Comparison of ENCODE assay signal across 21 cellular contexts in genomic region chr12:43290836-43291235, GRCh38.
DNase-seq lines count a peak whose midpoint lies in the region; TF ChIP-seq lines count a peak whose summit lies in the region.
"Had no signal": no experiment of that assay in that cellular context is flagged by ENCODE, and none has a peak within 500 bp of the region (broad histone marks: within the 10 kb centered on the region; RNA-seq: fewer than 3 reads in every experiment).

No MANE protein-coding gene starts in this region.

- TF ChIP-seq CTCF in brain microvascular endothelial cell (IDR thresholded peaks at IDR 0.05; ENCODE audit: low read depth, low read length, missing control alignments) = no peak
- no peak for TF ChIP-seq CTCF in nephron (IDR thresholded peaks at IDR 0.05; ENCODE audit: unreplicated experiment in 3 of 3)

- H3K4me1 Mint-ChIP-seq in nephron = peaks cover 65% of the 10 kb centered on the region
- H3K4me1 Mint-ChIP-seq in CD8-positive, alpha-beta memory T cell = no peaks in the 10 kb centered on the region
- H3K4me1 Mint-ChIP-seq: IgD-negative memory B cell had no signal

- H3K4me3 ChIP-seq in brain microvascular endothelial cell (ENCODE audit: low read depth, low read length) = no peak overlapping the region
- H3K4me3 ChIP-seq in CD8-positive, alpha-beta memory T cell (ENCODE audit: low read length) = no peak overlapping the region
- H3K4me3 ChIP-seq: A549, GM23338 had no signal

- H3K4me3 Mint-ChIP-seq in nephron = no peak overlapping the region
- H3K4me3 Mint-ChIP-seq in CD8-positive, alpha-beta memory T cell = no peak overlapping the region
- H3K4me3 Mint-ChIP-seq: CD8-positive, alpha-beta T cell; GM23338; H9; IgD-negative memory B cell had no signal

- H3K27me3 Mint-ChIP-seq in nephron (ENCODE audit: low read depth) = no peaks in the 10 kb centered on the region
- no peaks in the 10 kb centered on the region for H3K27me3 Mint-ChIP-seq in CD8-positive, alpha-beta memory T cell

- H3K27ac Mint-ChIP-seq in nephron = peak overlapping the region in 2 of 3 experiments; percentile 89 to 91
- no peak overlapping the region for H3K27ac Mint-ChIP-seq in CD8-positive, alpha-beta memory T cell
- H3K27ac Mint-ChIP-seq: CD8-positive, alpha-beta T cell; GM23338; H9; IgD-negative memory B cell had no signal

- in situ Hi-C loops in brain microvascular endothelial cell (cut with HindIII; ENCODE audit: low pct_ligation_motif_present, low sequenced_read_pairs) = no loop called here

- H3K4me1 ChIP-seq in CD8-positive, alpha-beta memory T cell (ENCODE audit: insufficient read depth, low read length) = no peaks in the 10 kb centered on the region
- H3K4me1 ChIP-seq: A549 had no signal

- POLR2A ChIA-PET in CD8-positive, alpha-beta memory T cell (lab: Charles Lee) = no interaction called here

- CTCF ChIA-PET in CD8-positive, alpha-beta memory T cell (lab: Charles Lee) = no interaction called here

- no peaks in the 10 kb centered on the region for H3K9me3 ChIP-seq in CD8-positive, alpha-beta memory T cell (ENCODE audit: low read length)
- H3K9me3 ChIP-seq: A549 had no signal

- no peaks in the 10 kb centered on the region for H3K27me3 ChIP-seq in brain microvascular endothelial cell (replicated peaks)
- no peaks in the 10 kb centered on the region for H3K27me3 ChIP-seq in CD8-positive, alpha-beta memory T cell (ENCODE audit: insufficient read depth, low read length, poor library complexity, severe bottlenecking)

- H3K9me3 Mint-ChIP-seq in nephron = no peaks in the 10 kb centered on the region
- peaks cover 0 to 6% (median 0%) of the 10 kb centered on the region in 5 donors for H3K9me3 Mint-ChIP-seq in CD8-positive, alpha-beta memory T cell
- H3K9me3 Mint-ChIP-seq: CD8-positive, alpha-beta T cell; GM23338; H9; IgD-negative memory B cell had no signal

- H3K36me3 Mint-ChIP-seq in nephron (ENCODE audit: low read depth) = no peaks in the 10 kb centered on the region
- no peaks in the 10 kb centered on the region for H3K36me3 Mint-ChIP-seq in CD8-positive, alpha-beta memory T cell
- H3K36me3 Mint-ChIP-seq: CD8-positive, alpha-beta T cell; IgD-negative memory B cell had no signal

- peak overlapping the region; percentile 31 for H3K27ac ChIP-seq in brain microvascular endothelial cell
- H3K27ac ChIP-seq in CD8-positive, alpha-beta memory T cell (ENCODE audit: low read depth, low read length) = no peak overlapping the region
- H3K27ac ChIP-seq: A549, C4-2B, RWPE1 had no signal

- DNase-seq in HCEC 1CT = peak; percentile 24
- DNase-seq in brain microvascular endothelial cell = no peak
- no peak for DNase-seq in T1000 (lab: John Stamatoyannopoulos, UW)
- DNase-seq in GF-D8 (lab: John Stamatoyannopoulos, UW) = no peak
- no peak for DNase-seq in SW480 (ENCODE audit: low spot score)
- DNase-seq in CD8-positive, alpha-beta memory T cell = no peak
- DNase-seq: Calu3; CD8-positive, alpha-beta T cell; DMS79 treated with DMSO at 0.1 percent for 48 hours; H9; NCI-H1048; NCI-H1694; NCI-H2029 treated with DMSO at 0.1 percent for 48 hours; NCI-H526 treated with DMSO at 0.1 percent for 48 hours; SHP77 had no signal

- no peaks in the 10 kb centered on the region for H3K36me3 ChIP-seq in brain microvascular endothelial cell (replicated peaks)
- no peaks in the 10 kb centered on the region for H3K36me3 ChIP-seq in CD8-positive, alpha-beta memory T cell (ENCODE audit: insufficient read depth, low read length)

Comparison
In these comparisons a context has a peak if more than half of its experiments do, and no peak if none do; other contexts are left out.
1. H3K27ac Mint-ChIP-seq: peak in nephron (2 of 3); none in CD8-positive, alpha-beta memory T cell (0 of 8).